In genomic region chr3:151439652-151440125, GRCh38 we compare ENCODE assay signal across 7 cellular contexts. TPM values are rescaled to one million over a fixed set of nuclear protein-coding genes. Genes with fewer than 3 reads are reported as not detected.
DNase-seq lines count a peak whose midpoint lies in the region; ATAC-seq and TF ChIP-seq lines count a peak whose summit lies in the region.

No MANE protein-coding gene starts in this region.

- no peak overlapping the region for H2BK120ac ChIP-seq in mesendoderm (ENCODE audit: low read depth, low read length)

- H3K23ac ChIP-seq in mesendoderm (ENCODE audit: low read length), result no peak overlapping the region

- H3K79me1 ChIP-seq in mesendoderm (ENCODE audit: low read length), result no peaks in the 10 kb centered on the region

- no peak overlapping the region for H2AK5ac ChIP-seq in mesendoderm (ENCODE audit: low read length)

- peak; percentile 73 for ATAC-seq in GM21576 (IDR thresholded peaks at IDR 0.05; ENCODE audit: unreplicated experiment)
- ATAC-seq in Panc1, result peak; percentile 94

- CTCF ChIA-PET in Panc1 (lab: Charles Lee), result interaction anchor here (0.5 to 3.1 kb wide), 3 partner anchors 10 to 1622 kb away, joined by 3 to 24 read pairs (median 4); no protein-coding TSS in a partner anchor

- H3K27ac ChIP-seq in Panc1 (ENCODE audit: low read length), result no peak overlapping the region
- no peak overlapping the region for H3K27ac ChIP-seq in dorsolateral prefrontal cortex
- no peak overlapping the region for H3K27ac ChIP-seq in mesendoderm (ENCODE audit: low read depth, low read length)

- POLR2A ChIA-PET in Panc1 (lab: Charles Lee), result no interaction called here

- H3K4me1 ChIP-seq in Panc1 (ENCODE audit: control insufficient read depth, insufficient read depth, low read length) (0 out of 2 replicates have a peak, but pooled peaks cover 2% of the 10 kb centered on the region), mesendoderm (ENCODE audit: control insufficient read depth, low read depth, low read length) (peaks cover 2% of the 10 kb centered on the region)

- in situ Hi-C loops in Panc1 (cut with HindIII; ENCODE audit: low pct_unique_long_range_greater_than_20kb, low sequenced_read_pairs), result no loop called here

- H3K9ac ChIP-seq in mesendoderm (ENCODE audit: low read length), result no peak overlapping the region

- H3K36me3 ChIP-seq in Panc1 (ENCODE audit: control insufficient read depth, insufficient read depth, low read length), result no peaks in the 10 kb centered on the region
- H3K36me3 ChIP-seq in mesendoderm (ENCODE audit: control insufficient read depth, insufficient read depth, low read length), result no peaks in the 10 kb centered on the region

- no peak overlapping the region for H3K4me2 ChIP-seq in mesendoderm (ENCODE audit: low read length)

- no TSS peak for BruUV-seq in Panc1 (replicated peaks; lab: Mats Ljungman, UMichigan)

- H3K56ac ChIP-seq in mesendoderm (ENCODE audit: low read length), result peak overlapping the region; percentile 25

- peak; percentile 69 for DNase-seq in GM04504 (ENCODE audit: low read depth)
- DNase-seq in LHCN-M2 (ENCODE audit: low read depth), result peak; percentile 75
- peak; percentile 69 for DNase-seq in Panc1 (ENCODE audit: low read depth, low spot score)
- DNase-seq in dorsolateral prefrontal cortex, result no peak
- peak; percentile 60 for DNase-seq in mesendoderm
- DNase-seq in 8988T, result no peak

- no peaks in the 10 kb centered on the region for H3K9me3 ChIP-seq in Panc1 (ENCODE audit: control insufficient read depth, insufficient read depth, low read depth, low read length)

- no peak overlapping the region for H2BK15ac ChIP-seq in mesendoderm (replicated peaks; ENCODE audit: low read depth)

- intact Hi-C loops in Panc1 (cut with micrococcal nuclease; ENCODE audit: unreplicated experiment) (loop anchor here (1.0 kb wide), 2 partner anchors 400 to 479 kb away; no protein-coding TSS in a partner anchor), dorsolateral prefrontal cortex (cut with DNase I) (loop anchor here (5.0 to 10.0 kb wide), 3 partner anchors 223 to 398 kb away; no protein-coding TSS in a partner anchor)

- no peak overlapping the region for H4K5ac ChIP-seq in mesendoderm (ENCODE audit: low read length)

- no peak overlapping the region for H4K8ac ChIP-seq in mesendoderm (ENCODE audit: low read depth, low read length)

- TF ChIP-seq CTCF in Panc1 (IDR thresholded peaks at IDR 0.05) (peak; percentile 84), dorsolateral prefrontal cortex (IDR thresholded peaks at IDR 0.05 in 54 of 56, conservative IDR thresholded peaks at IDR 0.05 in 2 of 56; ENCODE audit: low read depth in 1 of 56, partially characterized antibody in 56 of 56) (peak; percentile 72 to 97 (median 92))

- H3K79me2 ChIP-seq in mesendoderm (ENCODE audit: control insufficient read depth, insufficient read depth, low read length), result no peaks in the 10 kb centered on the region

- WGBS in mesendoderm (ENCODE audit: extremely low coverage, insufficient coverage, low lambda C conversion rate), result no CpG with 5 or more reads among the region's 3 CpGs

- H3K18ac ChIP-seq in mesendoderm (ENCODE audit: low read length), result peak overlapping the region; percentile 30

- H3K4me3 ChIP-seq in Panc1 (ENCODE audit: low read depth in 2 of 2, low read length in 2 of 2) (no peak overlapping the region), dorsolateral prefrontal cortex (no peak overlapping the region), mesendoderm (ENCODE audit: low read length) (no peak overlapping the region)

- no peaks in the 10 kb centered on the region for H3K27me3 ChIP-seq in Panc1 (ENCODE audit: control insufficient read depth, insufficient read depth, low read length)
- H3K27me3 ChIP-seq in dorsolateral prefrontal cortex, result no peaks in the 10 kb centered on the region
- H3K27me3 ChIP-seq in mesendoderm (ENCODE audit: insufficient read depth, low read length, poor library complexity), result no peaks in the 10 kb centered on the region

- H3K4ac ChIP-seq in mesendoderm (ENCODE audit: low read depth, low read length), result no peak overlapping the region

- no peak overlapping the region for H2BK5ac ChIP-seq in mesendoderm (ENCODE audit: low read length)

RNA-seq across cellular contexts. Expression of gene IGSF10, which starts 21.2 kb away (rescaled TPM):
- total RNA-seq in LHCN-M2 (2014; rRNA removed) (under 0.01 and 0.32 TPM in 2 replicates), Panc1 (2021; ENCODE audit: unreplicated experiment) (0.10 TPM), dorsolateral prefrontal cortex (1 to 10 TPM in 21 of 120 experiments, under 1 TPM in 99; 0.11 to 2.1 (median 0.69) TPM)
- polyA plus RNA-seq in LHCN-M2 (2012), result 0.01 TPM
- 0.04 TPM for polyA plus RNA-seq in Panc1 (2012; ENCODE audit: insufficient read length)
- 0.74 TPM for polyA plus RNA-seq in mesendoderm (2013, experiment 1 of 2)
- 0.62 TPM for polyA plus RNA-seq in mesendoderm (2013, experiment 2 of 2)

RNA-seq across cellular contexts. Expression of gene P2RY12, which starts 55.1 kb away (rescaled TPM):
- not detected in 2 replicates for total RNA-seq in LHCN-M2 (2014; rRNA removed)
- polyA plus RNA-seq in LHCN-M2 (2012), result not detected
- not detected for total RNA-seq in Panc1 (2021; ENCODE audit: unreplicated experiment)
- polyA plus RNA-seq in Panc1 (2012; ENCODE audit: insufficient read length), result not detected
- total RNA-seq in dorsolateral prefrontal cortex, result 10 to 100 TPM in 80 of 120 experiments, 1 to 10 TPM in 39, under 1 TPM in 1; 0.95 to 39.3 (median 13.1) TPM
- not detected for polyA plus RNA-seq in mesendoderm (2013, experiment 1 of 2)
- polyA plus RNA-seq in mesendoderm (2013, experiment 2 of 2), result not detected

Comparison
In these comparisons a context has a peak if more than half of its experiments do, and no peak if none do; other contexts are left out.
1. DNase-seq: peak in GM04504 (single experiment), LHCN-M2 (single experiment), Panc1 (single experiment) and mesendoderm (single experiment); none in dorsolateral prefrontal cortex (0 of 10) and 8988T (single experiment).